In the genomic region with DNA sequence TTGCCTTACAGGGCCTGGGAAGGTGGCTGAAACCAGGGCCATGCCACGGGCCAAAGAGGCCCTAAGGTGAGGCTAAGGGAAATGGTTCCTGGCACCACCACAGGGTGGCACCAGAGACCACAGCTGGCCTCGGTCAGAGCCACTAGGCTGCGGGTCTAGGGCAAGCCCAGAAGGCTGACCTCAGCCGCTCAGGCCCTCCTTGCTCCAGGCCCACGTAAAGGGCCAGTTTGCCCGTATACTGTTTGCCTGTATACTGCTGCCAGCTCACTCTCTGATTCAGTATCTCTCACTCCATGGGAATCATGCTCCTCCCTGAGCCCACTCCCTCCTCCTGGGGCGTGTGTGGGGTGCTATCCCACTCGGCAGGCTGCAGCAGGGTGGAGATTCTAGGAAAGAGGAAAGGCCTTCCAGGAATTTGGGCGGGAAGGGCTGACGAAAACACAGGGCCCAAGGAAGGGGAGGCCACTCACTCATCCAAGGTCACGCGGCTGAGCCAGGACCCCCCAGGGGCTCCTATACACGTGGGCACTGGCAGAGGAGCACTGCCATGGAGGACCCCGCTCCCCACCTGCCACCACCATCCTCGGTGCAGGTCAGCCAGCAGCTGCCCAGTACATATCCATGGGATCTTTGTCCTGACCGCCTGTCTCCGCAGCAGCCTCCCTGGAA, we compare ENCODE assay signal across 8 cellular contexts.
DNase-seq lines count a peak whose midpoint lies in the region; TF ChIP-seq lines count a peak whose summit lies in the region.

No MANE protein-coding gene starts in this region.

- no peak overlapping the region for H3K4me3 ChIP-seq in choroid plexus epithelial cell (ENCODE audit: low read depth, low read length)
- H3K4me3 ChIP-seq in kidney epithelial cell (ENCODE audit: low read depth, low read length): no peak overlapping the region

- H3K27me3 ChIP-seq in kidney epithelial cell (ENCODE audit: control insufficient read depth, insufficient read depth, low read length): no peaks in the 10 kb centered on the region

- TF ChIP-seq CTCF in choroid plexus epithelial cell (conservative IDR thresholded peaks at IDR 0.05; ENCODE audit: low read depth, low read length) (peak; percentile 95), kidney epithelial cell (IDR thresholded peaks at IDR 0.05; ENCODE audit: insufficient read depth, low read length, poor library complexity, severe bottlenecking) (peak; percentile 93)

- CTCF ChIA-PET in HEK293T (lab: Yijun Ruan, JAX): no interaction called here

- POLR2A ChIA-PET in HEK293T (lab: Yijun Ruan, JAX): no interaction called here

- DNase-seq in DMS 273 (lab: John Stamatoyannopoulos, UW; ENCODE audit: unreplicated experiment) (peak; percentile 71), DMS 273 treated with DMSO at 0.1 percent for 48 hours (lab: John Stamatoyannopoulos, UW) (no peak), HEK293T (ENCODE audit: extremely low spot score) (peak; percentile 81), NCI-H146 treated with DMSO at 0.1 percent for 48 hours (lab: John Stamatoyannopoulos, UW; ENCODE audit: unreplicated experiment) (peak; percentile 25), choroid plexus epithelial cell (ENCODE audit: low read depth) (peak; percentile 64), kidney epithelial cell (ENCODE audit: low read depth) (no peak)
- DNase-seq in activated CD4-positive, alpha-beta T cell treated with anti-CD3 and anti-CD28 coated beads for 1 hour: peak; percentile 36
- peak; percentile 49 for DNase-seq in stimulated activated CD4-positive, alpha-beta T cell treated with anti-CD3 and anti-CD28 coated beads, Interleukin-1b, Interleukin-23, amount 100 ng/mL, for 48 hours

- H3K36me3 ChIP-seq in kidney epithelial cell (ENCODE audit: control insufficient read depth, insufficient read depth, low read length): no peaks in the 10 kb centered on the region

TF ChIP-seq in HEK293T, 16 proteins besides CTCF, POLR2A, EP300 and RAD21:
- TF ChIP-seq NFRKB (IDR thresholded peaks at IDR 0.05) (no peak), SP1 (IDR thresholded peaks at IDR 0.05) (no peak), CTBP1 (IDR thresholded peaks at IDR 0.05; ENCODE audit: borderline replicate concordance) (no peak), ARNT (IDR thresholded peaks at IDR 0.05) (no peak), LEF1 (IDR thresholded peaks at IDR 0.05; ENCODE audit: borderline replicate concordance) (no peak), FOXA1 (IDR thresholded peaks at IDR 0.05) (no peak), ZNF384 (IDR thresholded peaks at IDR 0.05) (no peak), FOXK2 (IDR thresholded peaks at IDR 0.05) (no peak), ELF4 (IDR thresholded peaks at IDR 0.05) (no peak), L3MBTL2 (conservative IDR thresholded peaks at IDR 0.05) (no peak), HDGF (IDR thresholded peaks at IDR 0.05; ENCODE audit: borderline replicate concordance) (no peak), SUZ12 (IDR thresholded peaks at IDR 0.05) (no peak), TARDBP (IDR thresholded peaks at IDR 0.05) (no peak), BHLHE40 (IDR thresholded peaks at IDR 0.05; ENCODE audit: borderline replicate concordance) (no peak), FOXM1 (IDR thresholded peaks at IDR 0.05; ENCODE audit: borderline replicate concordance) (no peak)
- TF ChIP-seq, protein P1, sequence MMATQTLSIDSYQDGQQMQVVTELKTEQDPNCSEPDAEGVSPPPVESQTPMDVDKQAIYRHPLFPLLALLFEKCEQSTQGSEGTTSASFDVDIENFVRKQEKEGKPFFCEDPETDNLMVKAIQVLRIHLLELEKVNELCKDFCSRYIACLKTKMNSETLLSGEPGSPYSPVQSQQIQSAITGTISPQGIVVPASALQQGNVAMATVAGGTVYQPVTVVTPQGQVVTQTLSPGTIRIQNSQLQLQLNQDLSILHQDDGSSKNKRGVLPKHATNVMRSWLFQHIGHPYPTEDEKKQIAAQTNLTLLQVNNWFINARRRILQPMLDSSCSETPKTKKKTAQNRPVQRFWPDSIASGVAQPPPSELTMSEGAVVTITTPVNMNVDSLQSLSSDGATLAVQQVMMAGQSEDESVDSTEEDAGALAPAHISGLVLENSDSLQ (IDR thresholded peaks at IDR 0.05): no peak

Comparison
In these comparisons a context has a peak if more than half of its experiments do, and no peak if none do; other contexts are left out.
1. DNase-seq: peak in DMS 273 (single experiment), HEK293T (single experiment), NCI-H146 treated with DMSO at 0.1 percent for 48 hours (single experiment), activated CD4-positive, alpha-beta T cell treated with anti-CD3 and anti-CD28 coated beads for 1 hour (single experiment), choroid plexus epithelial cell (single experiment) and stimulated activated CD4-positive, alpha-beta T cell treated with anti-CD3 and anti-CD28 coated beads, Interleukin-1b, Interleukin-23, amount 100 ng/mL, for 48 hours (single experiment); none in DMS 273 treated with DMSO at 0.1 percent for 48 hours (single experiment) and kidney epithelial cell (single experiment).